In genomic region chr19:13146763-13147563, GRCh38 we compare ENCODE assay signal across 16 cellular contexts. TPM values are rescaled to one million over a fixed set of nuclear protein-coding genes. Genes with fewer than 3 reads are reported as not detected.
DNase-seq lines count a peak whose midpoint lies in the region; ATAC-seq and TF ChIP-seq lines count a peak whose summit lies in the region.
"Had no signal": no experiment of that assay in that cellular context is flagged by ENCODE, and none has a peak within 500 bp of the region (broad histone marks: within the 10 kb centered on the region; RNA-seq: fewer than 3 reads in every experiment).

No MANE protein-coding gene starts in this region.

- H3K27ac ChIP-seq in lower lobe of right lung: no peak overlapping the region
- H3K27ac ChIP-seq: SJSA1 had no signal

- no peaks in the 10 kb centered on the region for H3K27me3 Mint-ChIP-seq in activated T-helper 2 cell treated with anti-CD3 and anti-CD28 coated beads, Interferon-gamma antibody, Interleukin-2, Interleukin-4, amounts not matched to agents 10 μg/mL and 5 μg/mL and 100 μg/mL, durations not matched to agents 14 hours and 24 hours and 36 hours (ENCODE audit: low read depth)
- H3K27me3 Mint-ChIP-seq in activated naive CD4-positive, alpha-beta T cell treated with anti-CD3 and anti-CD28 coated beads for 36 hours (ENCODE audit: low read depth): no peaks in the 10 kb centered on the region
- H3K27me3 Mint-ChIP-seq: activated CD4-positive, alpha-beta memory T cell treated with anti-CD3 and anti-CD28 coated beads, Interleukin-2, amount 10 ng/mL, durations not matched to agents 7 days and 5 days; progenitor cell of endocrine pancreas; stimulated activated naive CD8-positive, alpha-beta T cell treated with anti-CD3 and anti-CD28 coated beads, Interleukin-15, Interleukin-2, amounts not matched to agents 100 ng/mL and 50 ng/mL, for 24 hours had no signal

- ATAC-seq in lower lobe of right lung (no peak), HG02884 (IDR thresholded peaks at IDR 0.05; ENCODE audit: unreplicated experiment) (no peak)
- ATAC-seq: activated naive CD4-positive, alpha-beta T cell treated with anti-CD3 and anti-CD28 coated beads, Interleukin-2, amount 50 U/mL, for 72 hours had no signal

- peaks cover 21% of the 10 kb centered on the region for H3K36me3 ChIP-seq in lower lobe of right lung

- H3K27me3 ChIP-seq in lower lobe of right lung (ENCODE audit: low read depth): no peaks in the 10 kb centered on the region
- H3K27me3 ChIP-seq: SJSA1 had no signal

- no peaks in the 10 kb centered on the region for H3K9me3 ChIP-seq in lower lobe of right lung
- H3K9me3 ChIP-seq: SJSA1 had no signal

- no peak overlapping the region for H3K4me3 ChIP-seq in lower lobe of right lung
- H3K4me3 ChIP-seq: SJSA1 had no signal

- CTCF ChIA-PET in activated naive CD4-positive, alpha-beta T cell treated with anti-CD3 and anti-CD28 coated beads for 36 hours (lab: Charles Lee): no interaction called here

- no peak for TF ChIP-seq CTCF in lower lobe of right lung (IDR thresholded peaks at IDR 0.05)

- DNase-seq in EH (ENCODE audit: low read depth) (peak; percentile 37), Kasumi-1 (lab: John Stamatoyannopoulos, UW) (peak; percentile 43 to 52), lower lobe of right lung (peak; percentile 77), NCI-H146 treated with DMSO at 0.1 percent for 48 hours (lab: John Stamatoyannopoulos, UW; ENCODE audit: unreplicated experiment) (no peak), NCI-H82 (lab: John Stamatoyannopoulos, UW) (no peak)
- no peak for DNase-seq in activated T-helper 2 cell treated with anti-CD3 and anti-CD28 coated beads, Interferon-gamma antibody, Interleukin-2, Interleukin-4, amounts not matched to agents 10 μg/mL and 5 μg/mL and 100 μg/mL, durations not matched to agents 14 hours and 24 hours and 36 hours (ENCODE audit: low spot score)
- DNase-seq in activated naive CD4-positive, alpha-beta T cell treated with anti-CD3 and anti-CD28 coated beads for 36 hours: no peak
- DNase-seq: activated CD4-positive, alpha-beta memory T cell treated with anti-CD3 and anti-CD28 coated beads, Interleukin-2, amount 10 ng/mL, durations not matched to agents 7 days and 5 days; NCI-H226; stimulated activated CD4-positive, alpha-beta T cell treated with anti-CD3 and anti-CD28 coated beads, Interleukin-2, amount 100 ng/mL, for 48 hours had no signal

- H3K27ac Mint-ChIP-seq in activated T-helper 2 cell treated with anti-CD3 and anti-CD28 coated beads, Interferon-gamma antibody, Interleukin-2, Interleukin-4, amounts not matched to agents 10 μg/mL and 5 μg/mL and 100 μg/mL, durations not matched to agents 14 hours and 24 hours and 36 hours: no peak overlapping the region
- no peak overlapping the region for H3K27ac Mint-ChIP-seq in activated naive CD4-positive, alpha-beta T cell treated with anti-CD3 and anti-CD28 coated beads for 36 hours
- H3K27ac Mint-ChIP-seq: activated CD4-positive, alpha-beta memory T cell treated with anti-CD3 and anti-CD28 coated beads, Interleukin-2, amount 10 ng/mL, durations not matched to agents 7 days and 5 days; activated naive CD4-positive, alpha-beta T cell treated with anti-CD3 and anti-CD28 coated beads, Interleukin-2, amount 50 U/mL, for 72 hours; progenitor cell of endocrine pancreas; stimulated activated naive CD8-positive, alpha-beta T cell treated with anti-CD3 and anti-CD28 coated beads, Interleukin-15, Interleukin-2, amounts not matched to agents 100 ng/mL and 50 ng/mL, for 24 hours had no signal

- peaks cover 15% of the 10 kb centered on the region for H3K4me1 Mint-ChIP-seq in activated T-helper 2 cell treated with anti-CD3 and anti-CD28 coated beads, Interferon-gamma antibody, Interleukin-2, Interleukin-4, amounts not matched to agents 10 μg/mL and 5 μg/mL and 100 μg/mL, durations not matched to agents 14 hours and 24 hours and 36 hours (ENCODE audit: low read depth)
- H3K4me1 Mint-ChIP-seq in activated naive CD4-positive, alpha-beta T cell treated with anti-CD3 and anti-CD28 coated beads for 36 hours (ENCODE audit: low read depth): peaks cover 16% of the 10 kb centered on the region

- peaks cover 26% of the 10 kb centered on the region for H3K36me3 Mint-ChIP-seq in activated T-helper 2 cell treated with anti-CD3 and anti-CD28 coated beads, Interferon-gamma antibody, Interleukin-2, Interleukin-4, amounts not matched to agents 10 μg/mL and 5 μg/mL and 100 μg/mL, durations not matched to agents 14 hours and 24 hours and 36 hours (ENCODE audit: low read depth)
- peaks cover 3% of the 10 kb centered on the region for H3K36me3 Mint-ChIP-seq in activated naive CD4-positive, alpha-beta T cell treated with anti-CD3 and anti-CD28 coated beads for 36 hours (ENCODE audit: low read depth)

- peak overlapping the region; percentile 30 for H3K4me3 Mint-ChIP-seq in activated T-helper 2 cell treated with anti-CD3 and anti-CD28 coated beads, Interferon-gamma antibody, Interleukin-2, Interleukin-4, amounts not matched to agents 10 μg/mL and 5 μg/mL and 100 μg/mL, durations not matched to agents 14 hours and 24 hours and 36 hours (ENCODE audit: low read depth)
- H3K4me3 Mint-ChIP-seq in activated naive CD4-positive, alpha-beta T cell treated with anti-CD3 and anti-CD28 coated beads for 36 hours: no peak overlapping the region
- H3K4me3 Mint-ChIP-seq: activated CD4-positive, alpha-beta memory T cell treated with anti-CD3 and anti-CD28 coated beads, Interleukin-2, amount 10 ng/mL, durations not matched to agents 7 days and 5 days; stimulated activated naive CD8-positive, alpha-beta T cell treated with anti-CD3 and anti-CD28 coated beads, Interleukin-15, Interleukin-2, amounts not matched to agents 100 ng/mL and 50 ng/mL, for 24 hours had no signal

- intact Hi-C loops in activated T-helper 2 cell treated with anti-CD3 and anti-CD28 coated beads, Interferon-gamma antibody, Interleukin-2, Interleukin-4, amounts not matched to agents 10 μg/mL and 5 μg/mL and 100 μg/mL, durations not matched to agents 14 hours and 24 hours and 36 hours (cut with micrococcal nuclease): no loop called here
- intact Hi-C loops in lower lobe of right lung (cut with DNase I): no loop called here
- intact Hi-C loops in activated naive CD4-positive, alpha-beta T cell treated with anti-CD3 and anti-CD28 coated beads for 36 hours (cut with micrococcal nuclease): no loop called here

- no peaks in the 10 kb centered on the region for H3K9me3 Mint-ChIP-seq in activated T-helper 2 cell treated with anti-CD3 and anti-CD28 coated beads, Interferon-gamma antibody, Interleukin-2, Interleukin-4, amounts not matched to agents 10 μg/mL and 5 μg/mL and 100 μg/mL, durations not matched to agents 14 hours and 24 hours and 36 hours
- no peaks in the 10 kb centered on the region for H3K9me3 Mint-ChIP-seq in activated naive CD4-positive, alpha-beta T cell treated with anti-CD3 and anti-CD28 coated beads for 36 hours
- H3K9me3 Mint-ChIP-seq: activated CD4-positive, alpha-beta memory T cell treated with anti-CD3 and anti-CD28 coated beads, Interleukin-2, amount 10 ng/mL, durations not matched to agents 7 days and 5 days; activated naive CD4-positive, alpha-beta T cell treated with anti-CD3 and anti-CD28 coated beads, Interleukin-2, amount 50 U/mL, for 72 hours; stimulated activated naive CD8-positive, alpha-beta T cell treated with anti-CD3 and anti-CD28 coated beads, Interleukin-15, Interleukin-2, amounts not matched to agents 100 ng/mL and 50 ng/mL, for 24 hours had no signal

- H3K4me1 ChIP-seq in lower lobe of right lung: peaks cover 17% of the 10 kb centered on the region

RNA-seq across cellular contexts. Expression of gene STX10, which starts 3.2 kb away (rescaled TPM):
- 68.9 and 69.1 TPM in 2 replicates for total RNA-seq in activated T-helper 2 cell treated with anti-CD3 and anti-CD28 coated beads, Interferon-gamma antibody, Interleukin-2, Interleukin-4, amounts not matched to agents 10 μg/mL and 5 μg/mL and 100 μg/mL, durations not matched to agents 14 hours and 24 hours and 36 hours
- total RNA-seq in lower lobe of right lung: 82.7 TPM
- total RNA-seq in activated naive CD4-positive, alpha-beta T cell treated with anti-CD3 and anti-CD28 coated beads for 36 hours: 10 to 100 TPM; 48.3 to 48.9 TPM

RNA-seq across cellular contexts. Expression of gene IER2, which starts 3.2 kb away (rescaled TPM):
- 140 and 143 TPM in 2 replicates for total RNA-seq in activated T-helper 2 cell treated with anti-CD3 and anti-CD28 coated beads, Interferon-gamma antibody, Interleukin-2, Interleukin-4, amounts not matched to agents 10 μg/mL and 5 μg/mL and 100 μg/mL, durations not matched to agents 14 hours and 24 hours and 36 hours
- total RNA-seq in lower lobe of right lung: 80.2 TPM
- 100 to 1,000 TPM; 120 to 123 TPM for total RNA-seq in activated naive CD4-positive, alpha-beta T cell treated with anti-CD3 and anti-CD28 coated beads for 36 hours

RNA-seq across cellular contexts. Expression of gene NACC1, which starts 28.9 kb away (rescaled TPM):
- total RNA-seq in activated T-helper 2 cell treated with anti-CD3 and anti-CD28 coated beads, Interferon-gamma antibody, Interleukin-2, Interleukin-4, amounts not matched to agents 10 μg/mL and 5 μg/mL and 100 μg/mL, durations not matched to agents 14 hours and 24 hours and 36 hours: 117 and 132 TPM in 2 replicates
- total RNA-seq in lower lobe of right lung: 35.2 TPM
- 10 to 100 TPM; 41.3 to 45.0 TPM for total RNA-seq in activated naive CD4-positive, alpha-beta T cell treated with anti-CD3 and anti-CD28 coated beads for 36 hours

RNA-seq across cellular contexts. Expression of gene TRMT1, which starts 30.4 kb away (rescaled TPM):
- 112 and 116 TPM in 2 replicates for total RNA-seq in activated T-helper 2 cell treated with anti-CD3 and anti-CD28 coated beads, Interferon-gamma antibody, Interleukin-2, Interleukin-4, amounts not matched to agents 10 μg/mL and 5 μg/mL and 100 μg/mL, durations not matched to agents 14 hours and 24 hours and 36 hours
- 29.3 TPM for total RNA-seq in lower lobe of right lung
- 10 to 100 TPM; 55.8 to 59.6 TPM for total RNA-seq in activated naive CD4-positive, alpha-beta T cell treated with anti-CD3 and anti-CD28 coated beads for 36 hours

RNA-seq across cellular contexts. Expression of gene LYL1, which starts 44.3 kb away (rescaled TPM):
- 5.5 and 5.6 TPM in 2 replicates for total RNA-seq in activated T-helper 2 cell treated with anti-CD3 and anti-CD28 coated beads, Interferon-gamma antibody, Interleukin-2, Interleukin-4, amounts not matched to agents 10 μg/mL and 5 μg/mL and 100 μg/mL, durations not matched to agents 14 hours and 24 hours and 36 hours
- 27.2 TPM for total RNA-seq in lower lobe of right lung
- total RNA-seq in activated naive CD4-positive, alpha-beta T cell treated with anti-CD3 and anti-CD28 coated beads for 36 hours: 1 to 10 TPM; 1.8 to 2.2 TPM
- total RNA-seq: LHCN-M2, SJSA1 had no signal

Comparison
In these comparisons a context has a peak if more than half of its experiments do, and no peak if none do; other contexts are left out.
1. DNase-seq: peak in EH (single experiment), Kasumi-1 (2 of 2) and lower lobe of right lung (single experiment); none in activated T-helper 2 cell treated with anti-CD3 and anti-CD28 coated beads, Interferon-gamma antibody, Interleukin-2, Interleukin-4, amounts not matched to agents 10 μg/mL and 5 μg/mL and 100 μg/mL, durations not matched to agents 14 hours and 24 hours and 36 hours (single experiment), NCI-H146 treated with DMSO at 0.1 percent for 48 hours (single experiment), NCI-H82 (single experiment) and activated naive CD4-positive, alpha-beta T cell treated with anti-CD3 and anti-CD28 coated beads for 36 hours (single experiment).